ENCODE assay signal across 8 cellular contexts in genomic region chr9:130229759-130230158, GRCh38. TPM values are rescaled to one million over a fixed set of nuclear protein-coding genes. Genes with fewer than 3 reads are reported as not detected.
"Had no signal": no experiment of that assay in that cellular context is flagged by ENCODE, and none has a peak within 500 bp of the region (broad histone marks: within the 10 kb centered on the region; RNA-seq: fewer than 3 reads in every experiment).

No MANE protein-coding gene starts in this region.

- FAIRE-seq: HepG2, HTR-8/SVneo had no signal

- H3K9ac ChIP-seq: KMS-11 had no signal

- H3K27ac ChIP-seq: HL-60, KMS-11 had no signal

- ATAC-seq: HepG2 had no signal

- DNase-seq: IMR-90, KBM-7, KG1 had no signal

- H3K4me2 ChIP-seq: KMS-11 had no signal

RNA-seq across cellular contexts. Expression of gene HMCN2, which starts 35.8 kb away (rescaled TPM):
- total RNA-seq: IMR-90 had no signal
- polyA plus RNA-seq: HepG2, IgD-negative memory B cell had no signal

RNA-seq across cellular contexts. Expression of gene NCS1, which starts 57.6 kb away (rescaled TPM):
- polyA plus RNA-seq: IgD-negative memory B cell had no signal
